Comparison of ENCODE assay signal across 31 cellular contexts in genomic region chr1:21876267-21876666, GRCh38.
"Had no signal": no experiment of that assay in that cellular context is flagged by ENCODE, and none has a peak within 500 bp of the region (broad histone marks: within the 10 kb centered on the region; RNA-seq: fewer than 3 reads in every experiment).

No MANE protein-coding gene starts in this region.

- H3K9me3 ChIP-seq: adrenal gland, body of pancreas, gastrocnemius medialis had no signal

- H3K4me1 ChIP-seq: adrenal gland, body of pancreas, foreskin keratinocyte, gastrocnemius medialis had no signal

- H3K4me3 ChIP-seq: adrenal gland, body of pancreas, cardiac muscle cell, coronary artery, dorsolateral prefrontal cortex, gastrocnemius medialis had no signal

- ATAC-seq: activated CD4-positive, alpha-beta T cell treated with anti-CD3 and anti-CD28 coated beads for 36 hours; activated CD8-positive, alpha-beta memory T cell treated with anti-CD3 and anti-CD28 coated beads, Interleukin-2, amount 10 ng/mL, durations not matched to agents 7 days and 5 days; activated CD8-positive, alpha-beta T cell treated with anti-CD3 and anti-CD28 coated beads, Interleukin-2, amount 10 ng/mL, durations not matched to agents 7 days and 5 days; body of pancreas; esophagus mucosa; foreskin keratinocyte; T-helper 17 cell had no signal

- DNase-seq: activated CD4-positive, alpha-beta memory T cell treated with anti-CD3 and anti-CD28 coated beads for 36 hours; activated CD4-positive, alpha-beta T cell treated with anti-CD3 and anti-CD28 coated beads for 36 hours; activated CD4-positive, alpha-beta T cell treated with anti-CD3 and anti-CD28 coated beads, Interleukin-2, amount 10 ng/mL, durations not matched to agents 24 days and 14 days; activated CD4-positive, CD25-positive, alpha-beta regulatory T cell; activated CD4-positive, CD25-positive, alpha-beta regulatory T cell treated with anti-CD3 and anti-CD28 coated beads, Interleukin-2, amount 50 U/mL, for 72 hours; activated CD8-positive, alpha-beta memory T cell treated with anti-CD3 and anti-CD28 coated beads, Interleukin-2, amount 10 ng/mL, durations not matched to agents 7 days and 5 days; activated CD8-positive, alpha-beta memory T cell treated with anti-CD3 and anti-CD28 coated beads, Interleukin-2, amount 50 U/mL, for 4 hours; activated CD8-positive, alpha-beta T cell treated with anti-CD3 and anti-CD28 coated beads, Interleukin-2, amount 10 ng/mL, durations not matched to agents 7 days and 5 days; activated effector memory CD4-positive, alpha-beta T cell treated with anti-CD3 and anti-CD28 coated beads, Interleukin-2, amount 50 U/mL, for 16 hours; activated naive CD4-positive, alpha-beta T cell treated with anti-CD3 and anti-CD28 coated beads for 36 hours; activated naive CD8-positive, alpha-beta T cell treated with anti-CD3 and anti-CD28 coated beads for 36 hours; activated naive CD8-positive, alpha-beta T cell treated with anti-CD3 and anti-CD28 coated beads, Interleukin-2, amount 50 U/mL, for 24 hours; activated T-cell treated with anti-CD3 and anti-CD28 coated beads, Interleukin-2, amount 50 U/mL, for 1 hour; activated T-cell treated with anti-CD3 and anti-CD28 coated beads, Interleukin-2, amount 50 U/mL, for 48 hours; adrenal gland; amygdala; aorta; body of pancreas; central memory CD4-positive, alpha-beta T cell; dorsolateral prefrontal cortex; effector memory CD4-positive, alpha-beta T cell; endodermal cell; foreskin keratinocyte; glutamatergic neuron; T-helper 1 cell; T-helper 17 cell; T1000 had no signal

- H3K27ac ChIP-seq: adrenal gland, body of pancreas, cardiac muscle cell, dorsolateral prefrontal cortex, foreskin keratinocyte had no signal

- H3K27me3 ChIP-seq: adrenal gland, body of pancreas, cardiac muscle cell, dorsolateral prefrontal cortex, foreskin keratinocyte, gastrocnemius medialis had no signal
